ENCODE assay signal across 8 cellular contexts in genomic region chr11:67996622-67997459, GRCh38. TPM values are rescaled to one million over a fixed set of nuclear protein-coding genes. Genes with fewer than 3 reads are reported as not detected.
DNase-seq lines count a peak whose midpoint lies in the region; ATAC-seq and TF ChIP-seq lines count a peak whose summit lies in the region.

No MANE protein-coding gene starts in this region.

- H3K4me1 ChIP-seq in GM23338 (ENCODE audit: insufficient read depth) (peaks cover 4% of the 10 kb centered on the region; the same call in 1 of the 2 replicates), OCI-LY1 (ENCODE audit: insufficient read depth, low read length, severe bottlenecking) (peaks cover 19% of the 10 kb centered on the region), mucosa of descending colon (ENCODE audit: low read depth) (peaks cover 11% of the 10 kb centered on the region), sigmoid colon (peaks cover 0 to 10% (median under 1%) of the 10 kb centered on the region in 4 donors)

- 56 to 72% methylated on average over 41 of the region's 41 CpGs for WGBS in sigmoid colon, 2 donors

- no peaks in the 10 kb centered on the region; the same call in 1 of the 2 replicates for H3F3A ChIP-seq in GM23338 (replicated peaks; ENCODE audit: low read depth)
- H3F3A ChIP-seq in OCI-LY1 (ENCODE audit: insufficient read depth, low read length) = no peaks in the 10 kb centered on the region; the same call in 1 of the 2 replicates

- H3K4me1 Mint-ChIP-seq in GM23338 = peaks cover 12% of the 10 kb centered on the region; the same call in 2 of the 3 replicates
- peaks cover 26% of the 10 kb centered on the region for H3K4me1 Mint-ChIP-seq in central memory CD8-positive, alpha-beta T cell

- peak overlapping the region; percentile 79 for H3K27ac Mint-ChIP-seq in GM23338
- H3K27ac Mint-ChIP-seq in central memory CD8-positive, alpha-beta T cell (ENCODE audit: low read depth) = peak overlapping the region; percentile 7

- TF ChIP-seq POLR2A in sigmoid colon (IDR thresholded peaks at IDR 0.05) = no peak

- H3K79me2 ChIP-seq in GM23338 (replicated peaks; ENCODE audit: insufficient read depth) (no peaks in the 10 kb centered on the region), OCI-LY1 (ENCODE audit: insufficient read depth, low read length) (no peaks in the 10 kb centered on the region)

- no peaks in the 10 kb centered on the region for H3K9me2 ChIP-seq in GM23338 (ENCODE audit: insufficient read depth)
- no peaks in the 10 kb centered on the region for H3K9me2 ChIP-seq in OCI-LY1 (ENCODE audit: low read depth, low read length)

- TF ChIP-seq CTCF in GM23338 (conservative IDR thresholded peaks at IDR 0.05; ENCODE audit: low read depth in 2 of 2) (no peak; a peak in 1 of 4 replicates), OCI-LY1 (IDR thresholded peaks at IDR 0.05; ENCODE audit: low read length) (no peak), mucosa of descending colon (IDR thresholded peaks at IDR 0.05) (no peak), GM13977 (IDR thresholded peaks at IDR 0.05; ENCODE audit: extremely low read depth, insufficient read depth, missing control alignments) (no peak), sigmoid colon (IDR thresholded peaks at IDR 0.05) (no peak)

- H3K9ac ChIP-seq in OCI-LY1 (ENCODE audit: low read length) = no peak overlapping the region

- in situ Hi-C loops in GM13977 (cut with MboI; ENCODE audit: low pct_unique_long_range_greater_than_20kb, low sequenced_read_pairs, unreplicated experiment) = no loop called here

- H3K27ac ChIP-seq in GM23338 (ENCODE audit: low read depth) = no peak overlapping the region
- no peak overlapping the region for H3K27ac ChIP-seq in OCI-LY1 (ENCODE audit: low read depth, low read length, poor library complexity, severe bottlenecking)
- H3K27ac ChIP-seq in sigmoid colon = no peak overlapping the region

- H3K36me3 ChIP-seq in GM23338 (ENCODE audit: insufficient read depth) (no peaks in the 10 kb centered on the region), OCI-LY1 (ENCODE audit: insufficient read depth, low read length) (peaks cover 9% of the 10 kb centered on the region; the same call in 1 of the 2 replicates), mucosa of descending colon (ENCODE audit: low read depth) (no peaks in the 10 kb centered on the region), sigmoid colon (no peaks in the 10 kb centered on the region)

- no peaks in the 10 kb centered on the region for H3K36me3 Mint-ChIP-seq in GM23338 (ENCODE audit: low read depth)
- H3K36me3 Mint-ChIP-seq in central memory CD8-positive, alpha-beta T cell (ENCODE audit: insufficient read depth) = peaks cover 2% of the 10 kb centered on the region

- H3K27me3 Mint-ChIP-seq in GM23338 (ENCODE audit: insufficient read depth, low read depth, poor library complexity) = peaks cover 14% of the 10 kb centered on the region
- no peaks in the 10 kb centered on the region for H3K27me3 Mint-ChIP-seq in central memory CD8-positive, alpha-beta T cell

- H3K4me3 Mint-ChIP-seq in GM23338 = peak overlapping the region; percentile 77
- H3K4me3 Mint-ChIP-seq in central memory CD8-positive, alpha-beta T cell = no peak overlapping the region

- H4K20me1 ChIP-seq in GM23338 (replicated peaks; ENCODE audit: insufficient read depth) (no peaks in the 10 kb centered on the region), OCI-LY1 (ENCODE audit: insufficient read depth, low read length) (no peaks in the 10 kb centered on the region)

- peak; percentile 94 for ATAC-seq in GM23338
- peak; percentile 19 for ATAC-seq in central memory CD8-positive, alpha-beta T cell (replicated peaks; ENCODE audit: extremely low read depth, poor library complexity, severe bottlenecking)
- ATAC-seq in mucosa of descending colon = peak; percentile 97

- no peaks in the 10 kb centered on the region for H3K27me3 ChIP-seq in GM23338 (ENCODE audit: insufficient read depth)
- H3K27me3 ChIP-seq in OCI-LY1 (ENCODE audit: insufficient read depth, low read length) = no peaks in the 10 kb centered on the region
- peaks cover 0 to 1% (median 0%) of the 10 kb centered on the region in 3 donors for H3K27me3 ChIP-seq in sigmoid colon

- peak overlapping the region; percentile 73 for H3K4me3 ChIP-seq in GM23338
- H3K4me3 ChIP-seq in OCI-LY1 (ENCODE audit: low read depth, low read length, poor library complexity, severe bottlenecking) = peak overlapping the region; percentile 41
- no peak overlapping the region for H3K4me3 ChIP-seq in mucosa of descending colon
- H3K4me3 ChIP-seq in sigmoid colon = no peak overlapping the region

- peak; percentile 95 for DNase-seq in GM23338 (ENCODE audit: low spot score)
- no peak for DNase-seq in central memory CD8-positive, alpha-beta T cell (ENCODE audit: low spot score in 2 of 2)
- peak; percentile 90 to 95 (median 94) for DNase-seq in mucosa of descending colon
- no peak for DNase-seq in GM13977 (ENCODE audit: low spot score)
- DNase-seq in sigmoid colon = no peak
- no peak for DNase-seq in T1000 (lab: John Stamatoyannopoulos, UW)
- DNase-seq in hepatic stellate cell (ENCODE audit: low spot score) = no peak

- H3K9me3 ChIP-seq in OCI-LY1 (ENCODE audit: low read length) (no peaks in the 10 kb centered on the region), mucosa of descending colon (no peaks in the 10 kb centered on the region), sigmoid colon (no peaks in the 10 kb centered on the region)

- intact Hi-C loops in mucosa of descending colon (cut with DNase I, micrococcal nuclease) (no loop called here), sigmoid colon (cut with DNase I) (no loop called here)

- TF ChIP-seq EP300 in sigmoid colon (IDR thresholded peaks at IDR 0.05) = no peak

- no peaks in the 10 kb centered on the region for H3K9me3 Mint-ChIP-seq in GM23338
- no peaks in the 10 kb centered on the region for H3K9me3 Mint-ChIP-seq in central memory CD8-positive, alpha-beta T cell

- peak overlapping the region; percentile 98 for H2AFZ ChIP-seq in GM23338
- H2AFZ ChIP-seq in OCI-LY1 (ENCODE audit: low read length) = no peak overlapping the region

- H3K4me2 ChIP-seq in GM23338 = peak overlapping the region; percentile 76
- H3K4me2 ChIP-seq in OCI-LY1 (ENCODE audit: low read length) = peak overlapping the region; percentile 46

TF ChIP-seq in GM23338, 12 proteins besides CTCF, POLR2A, EP300 and RAD21 (continues in another document):
- no peak for TF ChIP-seq EZH2phosphoT487 (IDR thresholded peaks at IDR 0.05; ENCODE audit: unreplicated experiment)

RNA-seq across cellular contexts. Expression of gene UNC93B1, which starts 7.1 kb away (rescaled TPM):
- 28.0 and 34.4 TPM in 2 replicates for total RNA-seq in GM23338 (2014; rRNA removed; shearing (Covaris generic))
- polyA plus RNA-seq in GM23338 (2016; fragmentation: Nextera tagmentation; extraction: Ambion mirVana) = 15.7 and 16.2 TPM in 2 replicates
- 10 to 100 TPM; 30.1 to 47.5 (median 46.8) TPM for total RNA-seq in mucosa of descending colon
- total RNA-seq in sigmoid colon = 10 to 100 TPM; 24.7 to 27.6 (median 25.6) TPM
- polyA plus RNA-seq in sigmoid colon = 10 to 100 TPM; 11.4 to 52.7 (median 11.6) TPM

RNA-seq across cellular contexts. Expression of gene ALDH3B1, which starts 13.3 kb away (rescaled TPM):
- total RNA-seq in GM23338 (2014; rRNA removed; shearing (Covaris generic)) = not detected in 2 replicates
- polyA plus RNA-seq in GM23338 (2016; fragmentation: Nextera tagmentation; extraction: Ambion mirVana) (0.17 and 0.52 TPM in 2 replicates), sigmoid colon (10 to 100 TPM in 1 of 3 donors, 1 to 10 TPM in 2; 6.2 to 11.0 (median 7.8) TPM)
- total RNA-seq in mucosa of descending colon (10 to 100 TPM in 2 of 3 donors, 1 to 10 TPM in 1; 8.6 to 18.9 (median 11.5) TPM), sigmoid colon (10 to 100 TPM in 3 of 4 donors, 1 to 10 TPM in 1; 9.4 to 14.7 (median 11.7) TPM)

RNA-seq across cellular contexts. Expression of gene NDUFS8, which starts 33.6 kb away (rescaled TPM):
- total RNA-seq in GM23338 (2014; rRNA removed; shearing (Covaris generic)) = 157 and 175 TPM in 2 replicates
- polyA plus RNA-seq in GM23338 (2016; fragmentation: Nextera tagmentation; extraction: Ambion mirVana) = 304 and 308 TPM in 2 replicates
- 100 to 1,000 TPM; 148 to 165 (median 162) TPM for total RNA-seq in mucosa of descending colon
- 100 to 1,000 TPM; 174 to 255 (median 212) TPM for total RNA-seq in sigmoid colon
- polyA plus RNA-seq in sigmoid colon = 100 to 1,000 TPM; 149 to 168 (median 164) TPM

RNA-seq across cellular contexts. Expression of gene TCIRG1, which starts 42.0 kb away (rescaled TPM):
- total RNA-seq in GM23338 (2014; rRNA removed; shearing (Covaris generic)) = 31.2 and 40.4 TPM in 2 replicates
- 18.5 and 20.4 TPM in 2 replicates for polyA plus RNA-seq in GM23338 (2016; fragmentation: Nextera tagmentation; extraction: Ambion mirVana)
- 100 to 1,000 TPM; 155 to 189 (median 166) TPM for total RNA-seq in mucosa of descending colon
- total RNA-seq in sigmoid colon = 100 to 1,000 TPM in 1 of 4 donors, 10 to 100 TPM in 3; 69.9 to 147 (median 81.9) TPM
- 100 to 1,000 TPM in 1 of 3 donors, 10 to 100 TPM in 2; 15.0 to 276 (median 23.6) TPM for polyA plus RNA-seq in sigmoid colon

Comparison
In these comparisons a context has a peak if more than half of its experiments do, and no peak if none do; other contexts are left out.
1. ATAC-seq: peak in every context shown above with its lines; median percentile 97 in mucosa of descending colon; 94 in GM23338; 19 in central memory CD8-positive, alpha-beta T cell.
2. DNase-seq: peak in GM23338 (single experiment) and mucosa of descending colon (3 of 3); none in central memory CD8-positive, alpha-beta T cell (0 of 2), GM13977 (single experiment), sigmoid colon (single experiment), T1000 (single experiment) and hepatic stellate cell (single experiment).
3. H3K4me3 ChIP-seq: peak in GM23338 (single experiment) and OCI-LY1 (single experiment); none in mucosa of descending colon (single experiment) and sigmoid colon (0 of 4).